Comparison of ENCODE assay signal across 6 cellular contexts in the genomic region with DNA sequence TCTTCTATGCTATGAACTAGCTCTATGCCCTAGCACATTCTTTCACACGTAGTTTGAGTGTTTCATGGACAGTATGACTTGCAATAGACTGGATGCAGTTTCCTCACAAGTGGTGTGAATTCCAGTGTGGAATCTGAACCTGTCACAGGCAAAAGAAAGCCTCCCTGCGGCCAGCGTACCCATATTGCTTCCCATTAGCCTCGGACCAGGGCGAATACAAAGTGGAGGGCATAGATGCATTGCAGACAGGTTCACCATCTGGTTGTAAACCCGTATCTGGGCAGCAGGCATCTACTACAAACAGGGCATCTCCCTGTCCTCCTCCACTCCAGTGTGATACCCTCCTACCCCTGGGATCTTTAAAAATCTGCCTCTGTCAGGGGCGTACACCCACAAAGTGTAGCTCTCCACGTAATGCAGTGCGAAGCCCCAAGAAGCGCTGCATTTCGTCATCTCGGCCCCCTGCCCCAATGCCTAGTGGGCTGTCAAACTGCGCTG. TPM values are rescaled to one million over a fixed set of nuclear protein-coding genes. Genes with fewer than 3 reads are reported as not detected.
DNase-seq lines count a peak whose midpoint lies in the region; ATAC-seq, FAIRE-seq and TF ChIP-seq lines count a peak whose summit lies in the region.

No MANE protein-coding gene starts in this region.

- H3K27me3 ChIP-seq in HUES48 (ENCODE audit: control insufficient read depth, insufficient read depth, low read length) (no peaks in the 10 kb centered on the region), H1 (replicated peaks in 1 of 4; ENCODE audit: control insufficient read depth in 3 of 4, extremely low read depth in 1 of 4, insufficient read depth in 3 of 4, low read length in 3 of 4) (no peaks in the 10 kb centered on the region)

- no peak overlapping the region for H3K4ac ChIP-seq in H1 (replicated peaks; ENCODE audit: insufficient read length, low read depth, low read length)

- no peak overlapping the region for H3K18ac ChIP-seq in H1 (ENCODE audit: extremely low read depth, low read length)

- TF ChIP-seq POLR2A in H1 (IDR thresholded peaks at IDR 0.05; ENCODE audit: control extremely low read depth in 1 of 2, low read depth in 2 of 2, low read length in 2 of 2): no peak

- H2BK20ac ChIP-seq in H1 (ENCODE audit: low read length): no peak overlapping the region

- H2BK5ac ChIP-seq in H1 (ENCODE audit: low read depth, low read length): peak overlapping the region; percentile 1; the same call in 1 of the 2 replicates

- H2BK120ac ChIP-seq in H1 (replicated peaks; ENCODE audit: low read depth, low read length): no peak overlapping the region

- H4K5ac ChIP-seq in H1 (ENCODE audit: insufficient read length, low read depth, low read length): no peak overlapping the region

- H3K56ac ChIP-seq in H1 (replicated peaks; ENCODE audit: insufficient read length, low read depth, low read length): no peak overlapping the region

- peak overlapping the region; percentile 85; the same call in 1 of the 2 replicates for H2BK12ac ChIP-seq in H1 (ENCODE audit: low read depth, low read length)

- H2BK15ac ChIP-seq in H1 (ENCODE audit: low read length): peak overlapping the region; percentile 99; the same call in 1 of the 2 replicates

- H3K9me3 ChIP-seq in HUES48 (ENCODE audit: control insufficient read depth, insufficient read depth, low read length) (no peaks in the 10 kb centered on the region), H1 (ENCODE audit: insufficient read depth in 2 of 2, low read depth in 1 of 2, low read length in 1 of 2) (no peaks in the 10 kb centered on the region)

- POLR2A ChIA-PET in H1 (lab: Charles Lee; ENCODE audit: partially characterized antibody): interaction anchor here (1.0 to 1.6 kb wide), 5 partner anchors 12 to 52 kb away, joined by 3 to 7 read pairs (median 4); no protein-coding TSS in a partner anchor

- peaks cover 16% of the 10 kb centered on the region; the same call in 1 of the 2 replicates for H3K4me1 ChIP-seq in HUES48 (ENCODE audit: control insufficient read depth, insufficient read depth, low read length)
- H3K4me1 ChIP-seq in H1 (replicated peaks in 1 of 4; ENCODE audit: control insufficient read depth in 3 of 4, insufficient read depth in 4 of 4, low read length in 3 of 4): peaks cover 2 to 21% (median 10%) of the 10 kb centered on the region in 4 experiments

- DNase-seq in H1 (ENCODE audit: low read depth in 1 of 2, low spot score in 2 of 2) (no peak), skeletal muscle cell (ENCODE audit: low read depth) (no peak), DMS153 treated with DMSO at 0.1 percent for 48 hours (lab: John Stamatoyannopoulos, UW; ENCODE audit: unreplicated experiment) (no peak), HTR-8/SVneo (ENCODE audit: insufficient read length, low spot score) (no peak)

- H2AFZ ChIP-seq in H1 (ENCODE audit: low read length): peak overlapping the region; percentile 75; the same call in 1 of the 2 replicates

- no peaks in the 10 kb centered on the region; the same call in 1 of the 2 replicates for H3K36me3 ChIP-seq in HUES48 (ENCODE audit: control insufficient read depth, insufficient read depth, low read length)
- H3K36me3 ChIP-seq in H1 (ENCODE audit: control insufficient read depth in 2 of 4, insufficient read depth in 4 of 4, low read length in 3 of 4): 0 out of 8 replicates have a peak, but pooled peaks cover 0 to 4% (median 0%) of the 10 kb centered on the region in 4 experiments

- FAIRE-seq in H1 (lab: Jason Lieb, UNC) (no peak), HTR-8/SVneo (lab: Jason Lieb, UNC) (no peak)

- H3K14ac ChIP-seq in H1 (ENCODE audit: insufficient read length): no peak overlapping the region

- H3K79me1 ChIP-seq in H1 (ENCODE audit: low read depth, low read length): peaks cover 5% of the 10 kb centered on the region

- no peaks in the 10 kb centered on the region for H4K20me1 ChIP-seq in H1 (replicated peaks in 1 of 2; ENCODE audit: control insufficient read depth in 1 of 2, insufficient read depth in 2 of 2, low read length in 2 of 2)

- no peak for TF ChIP-seq EP300 in H1 (IDR thresholded peaks at IDR 0.05; ENCODE audit: borderline replicate concordance in 1 of 2, low read depth in 2 of 2, low read length in 2 of 2)

- peaks cover 10% of the 10 kb centered on the region; the same call in 1 of the 2 replicates for H3K23me2 ChIP-seq in H1 (ENCODE audit: low read depth, low read length)

- H3K27ac ChIP-seq in HUES48 (ENCODE audit: low read depth, low read length) (peak overlapping the region; percentile 71), H1 (ENCODE audit: low read depth, low read length) (peak overlapping the region; percentile 40; the same call in 1 of the 2 replicates)

- peaks cover 0 to 9% of the 10 kb centered on the region in 2 experiments; a peak in 1 of 4 replicates for H3K79me2 ChIP-seq in H1 (ENCODE audit: control insufficient read depth in 1 of 2, insufficient read depth in 2 of 2, low read length in 2 of 2)

- H4K8ac ChIP-seq in H1 (ENCODE audit: extremely low read depth, insufficient read depth, low read length): no peak overlapping the region

- H3K23ac ChIP-seq in H1 (ENCODE audit: insufficient read length): no peak overlapping the region

- H3K4me3 ChIP-seq in HUES48 (ENCODE audit: low read depth, low read length) (peak overlapping the region; percentile 76), H1 (ENCODE audit: extremely low read depth in 1 of 4, insufficient read depth in 2 of 4, low read depth in 3 of 4, low read length in 4 of 4) (peak overlapping the region; percentile 75 to 99 (median 86)), skeletal muscle cell (ENCODE audit: low read depth, low read length) (peak overlapping the region; percentile 71)

- peak overlapping the region; percentile 65 for H3K9ac ChIP-seq in HUES48 (ENCODE audit: low read depth, low read length)
- H3K9ac ChIP-seq in H1 (replicated peaks in 1 of 4; ENCODE audit: extremely low read depth in 1 of 4, low read depth in 3 of 4, low read length in 3 of 4): peak overlapping the region; percentile 69 to 100 (median 84)

- CTCF ChIA-PET in H1 (lab: Charles Lee; ENCODE audit: partially characterized antibody): interaction anchor here (1.1 to 4.4 kb wide), 5 partner anchors 9 to 23 kb away, joined by 3 to 35 read pairs (median 4); no protein-coding TSS in a partner anchor

- ATAC-seq in HG02870 (IDR thresholded peaks at IDR 0.05; ENCODE audit: unreplicated experiment): no peak

- no peak overlapping the region for H2AK5ac ChIP-seq in H1 (ENCODE audit: low read depth, low read length)

- TF ChIP-seq CTCF in H1 (IDR thresholded peaks at IDR 0.05; ENCODE audit: control extremely low read depth in 1 of 3, insufficient read depth in 1 of 3, low read depth in 1 of 3, low read length in 3 of 3): no peak

- 21% methylated on average over 13 of the region's 13 CpGs; no CpG with 5 or more reads in 1 of the 2 experiments for WGBS in H1 (ENCODE audit: extremely low coverage in 1 of 2, insufficient coverage in 1 of 2, insufficient read length in 1 of 2, insufficient replicate concordance in 2 of 2, low coverage in 1 of 2, low lambda C conversion rate in 2 of 2, missing lambda C conversion rate in 1 of 2), 2 experiments

- no peak for TF ChIP-seq RAD21 in H1 (IDR thresholded peaks at IDR 0.05 in 1 of 2, conservative IDR thresholded peaks at IDR 0.05 in 1 of 2; ENCODE audit: low read depth in 2 of 2, low read length in 2 of 2)

- H4K91ac ChIP-seq in H1 (replicated peaks; ENCODE audit: insufficient read length, low read length): no peak overlapping the region

- peak overlapping the region; percentile 86 to 98 for H3K4me2 ChIP-seq in H1 (ENCODE audit: insufficient read depth in 1 of 2, low read depth in 2 of 2, low read length in 2 of 2)

RNA-seq across cellular contexts. Expression of a gene that starts 1.4 kb away (rescaled TPM):
- 43.6 and 48.4 TPM in 2 replicates for total RNA-seq in H1 (2021; fragmentation: NEBNext Ultra II Directional; extraction: Animal tissue kit (Norgen Biotek cat#: 25700))
- 13.2 and 23.1 TPM in 2 replicates for polyA plus RNA-seq in H1 (2011; rRNA removed)
- polyA plus RNA-seq in H1 (2011; cell fraction: cytosol; rRNA removed): 12.9 TPM
- polyA plus RNA-seq in H1 (2011; cell fraction: nucleus; rRNA removed): 85.4 TPM
- polyA plus RNA-seq in H1 (2012, experiment 1 of 2): 26.5 to 45.2 TPM (median 39.7 TPM) in 4 replicates
- polyA plus RNA-seq in H1 (2012, experiment 2 of 2): 24.2 TPM
- polyA plus RNA-seq in H1 (2013, experiment 1 of 2): 28.3 TPM
- polyA plus RNA-seq in H1 (2013, experiment 2 of 2): 27.0 TPM
- 3.7 and 5.1 TPM in 2 replicates for polyA minus RNA-seq in H1 (2011; rRNA and poly(A)+ RNA removed)
- polyA minus RNA-seq in H1 (2011; cell fraction: cytosol; rRNA and poly(A)+ RNA removed): 18.2 TPM
- polyA minus RNA-seq in H1 (2011; cell fraction: nucleus; rRNA and poly(A)+ RNA removed): 17.1 TPM

RNA-seq across cellular contexts. Expression of a gene that starts 12.8 kb away (rescaled TPM):
- total RNA-seq in H1 (2021; fragmentation: NEBNext Ultra II Directional; extraction: Animal tissue kit (Norgen Biotek cat#: 25700)): 62.7 and 73.9 TPM in 2 replicates
- polyA plus RNA-seq in H1 (2011; rRNA removed): 43.7 and 67.6 TPM in 2 replicates
- polyA plus RNA-seq in H1 (2011; cell fraction: cytosol; rRNA removed): 45.9 TPM
- 144 TPM for polyA plus RNA-seq in H1 (2011; cell fraction: nucleus; rRNA removed)
- polyA plus RNA-seq in H1 (2012, experiment 1 of 2): 39.2 to 53.3 TPM (median 50.3 TPM) in 4 replicates
- polyA plus RNA-seq in H1 (2012, experiment 2 of 2): 34.9 TPM
- polyA plus RNA-seq in H1 (2013, experiment 1 of 2): 40.5 TPM
- polyA plus RNA-seq in H1 (2013, experiment 2 of 2): 40.3 TPM
- polyA minus RNA-seq in H1 (2011; rRNA and poly(A)+ RNA removed): 20.2 and 23.3 TPM in 2 replicates
- 39.0 TPM for polyA minus RNA-seq in H1 (2011; cell fraction: cytosol; rRNA and poly(A)+ RNA removed)
- polyA minus RNA-seq in H1 (2011; cell fraction: nucleus; rRNA and poly(A)+ RNA removed): 34.2 TPM

RNA-seq across cellular contexts. Expression of a gene that starts 25.3 kb away (rescaled TPM):
- 54.9 and 55.3 TPM in 2 replicates for total RNA-seq in H1 (2021; fragmentation: NEBNext Ultra II Directional; extraction: Animal tissue kit (Norgen Biotek cat#: 25700))
- 84.0 and 89.0 TPM in 2 replicates for polyA plus RNA-seq in H1 (2011; rRNA removed)
- polyA plus RNA-seq in H1 (2011; cell fraction: cytosol; rRNA removed): 50.8 TPM
- 64.5 TPM for polyA plus RNA-seq in H1 (2011; cell fraction: nucleus; rRNA removed)
- polyA plus RNA-seq in H1 (2012, experiment 1 of 2): 47.7 to 66.9 TPM (median 65.1 TPM) in 4 replicates
- polyA plus RNA-seq in H1 (2012, experiment 2 of 2): 72.4 TPM
- polyA plus RNA-seq in H1 (2013, experiment 1 of 2): 70.7 TPM
- polyA plus RNA-seq in H1 (2013, experiment 2 of 2): 64.0 TPM
- polyA minus RNA-seq in H1 (2011; rRNA and poly(A)+ RNA removed): 33.0 and 46.2 TPM in 2 replicates
- polyA minus RNA-seq in H1 (2011; cell fraction: cytosol; rRNA and poly(A)+ RNA removed): 23.0 TPM
- 13.5 TPM for polyA minus RNA-seq in H1 (2011; cell fraction: nucleus; rRNA and poly(A)+ RNA removed)

RNA-seq across cellular contexts. Expression of a gene that starts 34.2 kb away (rescaled TPM):
- total RNA-seq in H1 (2021; fragmentation: NEBNext Ultra II Directional; extraction: Animal tissue kit (Norgen Biotek cat#: 25700)): 6.7 and 7.2 TPM in 2 replicates
- polyA plus RNA-seq in H1 (2011; rRNA removed): 7.5 and 8.9 TPM in 2 replicates
- 5.1 TPM for polyA plus RNA-seq in H1 (2011; cell fraction: cytosol; rRNA removed)
- polyA plus RNA-seq in H1 (2011; cell fraction: nucleus; rRNA removed): 5.0 TPM
- 4.3 to 7.1 TPM (median 6.5 TPM) in 4 replicates for polyA plus RNA-seq in H1 (2012, experiment 1 of 2)
- polyA plus RNA-seq in H1 (2012, experiment 2 of 2): 8.1 TPM
- 4.9 TPM for polyA plus RNA-seq in H1 (2013, experiment 1 of 2)
- polyA plus RNA-seq in H1 (2013, experiment 2 of 2): 4.5 TPM
- polyA minus RNA-seq in H1 (2011; rRNA and poly(A)+ RNA removed): 1.9 and 2.0 TPM in 2 replicates
- polyA minus RNA-seq in H1 (2011; cell fraction: cytosol; rRNA and poly(A)+ RNA removed): 4.7 TPM
- polyA minus RNA-seq in H1 (2011; cell fraction: nucleus; rRNA and poly(A)+ RNA removed): 2.0 TPM

RNA-seq across cellular contexts. Expression of a gene that starts 34.7 kb away (rescaled TPM):
- total RNA-seq in H1 (2021; fragmentation: NEBNext Ultra II Directional; extraction: Animal tissue kit (Norgen Biotek cat#: 25700)): 124 and 132 TPM in 2 replicates
- 248 and 294 TPM in 2 replicates for polyA plus RNA-seq in H1 (2011; rRNA removed)
- 171 TPM for polyA plus RNA-seq in H1 (2011; cell fraction: cytosol; rRNA removed)
- 201 TPM for polyA plus RNA-seq in H1 (2011; cell fraction: nucleus; rRNA removed)
- 95.5 to 156 TPM (median 148 TPM) in 4 replicates for polyA plus RNA-seq in H1 (2012, experiment 1 of 2)
- polyA plus RNA-seq in H1 (2012, experiment 2 of 2): 202 TPM
- 109 TPM for polyA plus RNA-seq in H1 (2013, experiment 1 of 2)
- polyA plus RNA-seq in H1 (2013, experiment 2 of 2): 108 TPM
- polyA minus RNA-seq in H1 (2011; rRNA and poly(A)+ RNA removed): 61.2 and 78.8 TPM in 2 replicates
- polyA minus RNA-seq in H1 (2011; cell fraction: cytosol; rRNA and poly(A)+ RNA removed): 60.3 TPM
- 52.6 TPM for polyA minus RNA-seq in H1 (2011; cell fraction: nucleus; rRNA and poly(A)+ RNA removed)
